In genomic region chr11:61930936-61931335, GRCh38 we compare ENCODE assay signal across 33 cellular contexts. TPM values are rescaled to one million over a fixed set of nuclear protein-coding genes. Genes with fewer than 3 reads are reported as not detected.
"Had no signal": no experiment of that assay in that cellular context is flagged by ENCODE, and none has a peak within 500 bp of the region (broad histone marks: within the 10 kb centered on the region; RNA-seq: fewer than 3 reads in every experiment).

No MANE protein-coding gene starts in this region.

- H3K4me3 Mint-ChIP-seq: activated CD4-positive, alpha-beta memory T cell treated with anti-CD3 and anti-CD28 coated beads for 36 hours; activated CD4-positive, alpha-beta T cell treated with anti-CD3 and anti-CD28 coated beads for 36 hours; activated CD4-positive, alpha-beta T cell treated with anti-CD3 and anti-CD28 coated beads, Interleukin-2, amount 10 ng/mL, durations not matched to agents 24 days and 14 days; activated CD8-positive, alpha-beta memory T cell treated with anti-CD3 and anti-CD28 coated beads, Interleukin-2, amount 10 ng/mL, durations not matched to agents 7 days and 5 days; activated CD8-positive, alpha-beta T cell treated with anti-CD3 and anti-CD28 coated beads, Interleukin-2, amount 10 ng/mL, durations not matched to agents 7 days and 5 days; activated naive CD4-positive, alpha-beta T cell treated with anti-CD3 and anti-CD28 coated beads for 36 hours; activated naive CD4-positive, alpha-beta T cell treated with anti-CD3 and anti-CD28 coated beads, Interleukin-2, amount 50 U/mL, for 24 hours; activated naive CD8-positive, alpha-beta T cell treated with anti-CD3 and anti-CD28 coated beads for 36 hours; activated naive CD8-positive, alpha-beta T cell treated with anti-CD3 and anti-CD28 coated beads, Interleukin-2, amount 50 U/mL, for 24 hours; activated T-helper 1 cell treated with anti-CD3 and anti-CD28 coated beads, Interleukin-12 subunit alpha, Interleukin-12 subunit beta, Interleukin-2, Interleukin-4 antibody, amounts not matched to agents 30 ng/mL and 10 ng/mL and 1 ng/mL, durations not matched to agents 14 hours and 24 hours and 36 hours; effector memory CD8-positive, alpha-beta T cell; T-helper 17 cell; T-helper 2 cell treated with Interferon-gamma antibody and Interleukin-4, amounts not matched to agents 5 μg/mL and 100 μg/mL, for 36 hours had no signal

- H3K27ac Mint-ChIP-seq: activated CD4-positive, alpha-beta memory T cell treated with anti-CD3 and anti-CD28 coated beads for 36 hours; activated CD4-positive, alpha-beta T cell treated with anti-CD3 and anti-CD28 coated beads for 36 hours; activated CD4-positive, alpha-beta T cell treated with anti-CD3 and anti-CD28 coated beads, Interleukin-2, amount 10 ng/mL, durations not matched to agents 24 days and 14 days; activated CD8-positive, alpha-beta memory T cell treated with anti-CD3 and anti-CD28 coated beads, Interleukin-2, amount 10 ng/mL, durations not matched to agents 7 days and 5 days; activated CD8-positive, alpha-beta T cell treated with anti-CD3 and anti-CD28 coated beads, Interleukin-2, amount 10 ng/mL, durations not matched to agents 7 days and 5 days; activated naive CD4-positive, alpha-beta T cell treated with anti-CD3 and anti-CD28 coated beads for 36 hours; activated naive CD4-positive, alpha-beta T cell treated with anti-CD3 and anti-CD28 coated beads, Interleukin-2, amount 50 U/mL, for 24 hours; activated naive CD8-positive, alpha-beta T cell treated with anti-CD3 and anti-CD28 coated beads for 36 hours; activated naive CD8-positive, alpha-beta T cell treated with anti-CD3 and anti-CD28 coated beads, Interleukin-2, amount 50 U/mL, for 24 hours; activated T-helper 1 cell treated with anti-CD3 and anti-CD28 coated beads, Interleukin-12 subunit alpha, Interleukin-12 subunit beta, Interleukin-2, Interleukin-4 antibody, amounts not matched to agents 30 ng/mL and 10 ng/mL and 1 ng/mL, durations not matched to agents 14 hours and 24 hours and 36 hours; activated T-helper 2 cell treated with anti-CD3 and anti-CD28 coated beads, Interferon-gamma antibody, Interleukin-2, Interleukin-4, amounts not matched to agents 10 μg/mL and 5 μg/mL and 100 μg/mL, durations not matched to agents 14 hours and 24 hours and 36 hours; effector memory CD8-positive, alpha-beta T cell; T-helper 17 cell; T-helper 2 cell treated with Interferon-gamma antibody and Interleukin-4, amounts not matched to agents 5 μg/mL and 100 μg/mL, for 36 hours had no signal

- DNase-seq: activated CD4-positive, alpha-beta memory T cell treated with anti-CD3 and anti-CD28 coated beads for 36 hours; activated CD4-positive, alpha-beta T cell treated with anti-CD3 and anti-CD28 coated beads for 36 hours; activated CD4-positive, alpha-beta T cell treated with anti-CD3 and anti-CD28 coated beads, Interleukin-2, amount 10 ng/mL, durations not matched to agents 24 days and 14 days; activated CD4-positive, CD25-positive, alpha-beta regulatory T cell; activated CD4-positive, CD25-positive, alpha-beta regulatory T cell treated with anti-CD3 and anti-CD28 coated beads, Interleukin-2, amount 50 U/mL, for 72 hours; activated CD8-positive, alpha-beta memory T cell treated with anti-CD3 and anti-CD28 coated beads, Interleukin-2, amount 10 ng/mL, durations not matched to agents 7 days and 5 days; activated CD8-positive, alpha-beta memory T cell treated with anti-CD3 and anti-CD28 coated beads, Interleukin-2, amount 50 U/mL, for 4 hours; activated CD8-positive, alpha-beta T cell treated with anti-CD3 and anti-CD28 coated beads, Interleukin-2, amount 10 ng/mL, durations not matched to agents 7 days and 5 days; activated effector memory CD4-positive, alpha-beta T cell treated with anti-CD3 and anti-CD28 coated beads, Interleukin-2, amount 50 U/mL, for 16 hours; activated naive CD4-positive, alpha-beta T cell treated with anti-CD3 and anti-CD28 coated beads for 36 hours; activated naive CD8-positive, alpha-beta T cell treated with anti-CD3 and anti-CD28 coated beads for 36 hours; activated naive CD8-positive, alpha-beta T cell treated with anti-CD3 and anti-CD28 coated beads, Interleukin-2, amount 50 U/mL, for 24 hours; activated T-cell treated with anti-CD3 and anti-CD28 coated beads, Interleukin-2, amount 50 U/mL, for 1 hour; activated T-cell treated with anti-CD3 and anti-CD28 coated beads, Interleukin-2, amount 50 U/mL, for 48 hours; amygdala; aorta; body of pancreas; caudate nucleus; cortex of kidney; dermis blood vessel endothelial cell; effector CD4-positive, alpha-beta T cell; effector memory CD8-positive, alpha-beta T cell; erythroblast; foreskin keratinocyte; gastrocnemius medialis; T-helper 1 cell; T-helper 17 cell; T1000 had no signal

- H3K4me1 Mint-ChIP-seq: activated CD4-positive, alpha-beta T cell treated with anti-CD3 and anti-CD28 coated beads for 36 hours; activated CD4-positive, alpha-beta T cell treated with anti-CD3 and anti-CD28 coated beads, Interleukin-2, amount 10 ng/mL, durations not matched to agents 24 days and 14 days; activated CD8-positive, alpha-beta memory T cell treated with anti-CD3 and anti-CD28 coated beads, Interleukin-2, amount 10 ng/mL, durations not matched to agents 7 days and 5 days; activated naive CD4-positive, alpha-beta T cell treated with anti-CD3 and anti-CD28 coated beads, Interleukin-2, amount 50 U/mL, for 24 hours; activated naive CD8-positive, alpha-beta T cell treated with anti-CD3 and anti-CD28 coated beads for 36 hours; activated naive CD8-positive, alpha-beta T cell treated with anti-CD3 and anti-CD28 coated beads, Interleukin-2, amount 50 U/mL, for 24 hours had no signal

- H3K36me3 Mint-ChIP-seq: activated CD4-positive, alpha-beta memory T cell treated with anti-CD3 and anti-CD28 coated beads for 36 hours had no signal

RNA-seq across cellular contexts. Expression of gene RAB3IL1, which starts 13.6 kb away (rescaled TPM):
- total RNA-seq: activated CD8-positive, alpha-beta memory T cell treated with anti-CD3 and anti-CD28 coated beads for 36 hours; activated CD8-positive, alpha-beta memory T cell treated with anti-CD3 and anti-CD28 coated beads, Interleukin-2, amount 10 ng/mL, durations not matched to agents 7 days and 5 days; activated CD8-positive, alpha-beta T cell treated with anti-CD3 and anti-CD28 coated beads, Interleukin-2, amount 10 ng/mL, durations not matched to agents 7 days and 5 days; activated naive CD8-positive, alpha-beta T cell treated with anti-CD3 and anti-CD28 coated beads for 36 hours; activated T-helper 2 cell treated with anti-CD3 and anti-CD28 coated beads, Interferon-gamma antibody, Interleukin-2, Interleukin-4, amounts not matched to agents 10 μg/mL and 5 μg/mL and 100 μg/mL, durations not matched to agents 14 hours and 24 hours and 36 hours; T-helper 17 cell had no signal

RNA-seq across cellular contexts. Expression of gene BEST1, which starts 19.2 kb away (rescaled TPM):
- total RNA-seq: activated CD4-positive, alpha-beta T cell treated with anti-CD3 and anti-CD28 coated beads, Interleukin-2, amount 10 ng/mL, durations not matched to agents 24 days and 14 days; activated CD8-positive, alpha-beta memory T cell treated with anti-CD3 and anti-CD28 coated beads for 36 hours; activated CD8-positive, alpha-beta memory T cell treated with anti-CD3 and anti-CD28 coated beads, Interleukin-2, amount 10 ng/mL, durations not matched to agents 7 days and 5 days; activated CD8-positive, alpha-beta T cell treated with anti-CD3 and anti-CD28 coated beads, Interleukin-2, amount 10 ng/mL, durations not matched to agents 7 days and 5 days; activated T-helper 1 cell treated with anti-CD3 and anti-CD28 coated beads, Interleukin-12 subunit alpha, Interleukin-12 subunit beta, Interleukin-2, Interleukin-4 antibody, amounts not matched to agents 30 ng/mL and 10 ng/mL and 1 ng/mL, durations not matched to agents 14 hours and 24 hours and 36 hours; activated T-helper 2 cell treated with anti-CD3 and anti-CD28 coated beads, Interferon-gamma antibody, Interleukin-2, Interleukin-4, amounts not matched to agents 10 μg/mL and 5 μg/mL and 100 μg/mL, durations not matched to agents 14 hours and 24 hours and 36 hours; dermis blood vessel endothelial cell had no signal
